Comparison of ENCODE assay signal across 1 cellular context in genomic region chr2:201148434-201148833, GRCh38.
TF ChIP-seq lines count a peak whose summit lies in the region.

No MANE protein-coding gene starts in this region.

TF ChIP-seq in K562, 482 proteins besides CTCF, POLR2A, EP300 and RAD21:
- TF ChIP-seq, protein P1, sequence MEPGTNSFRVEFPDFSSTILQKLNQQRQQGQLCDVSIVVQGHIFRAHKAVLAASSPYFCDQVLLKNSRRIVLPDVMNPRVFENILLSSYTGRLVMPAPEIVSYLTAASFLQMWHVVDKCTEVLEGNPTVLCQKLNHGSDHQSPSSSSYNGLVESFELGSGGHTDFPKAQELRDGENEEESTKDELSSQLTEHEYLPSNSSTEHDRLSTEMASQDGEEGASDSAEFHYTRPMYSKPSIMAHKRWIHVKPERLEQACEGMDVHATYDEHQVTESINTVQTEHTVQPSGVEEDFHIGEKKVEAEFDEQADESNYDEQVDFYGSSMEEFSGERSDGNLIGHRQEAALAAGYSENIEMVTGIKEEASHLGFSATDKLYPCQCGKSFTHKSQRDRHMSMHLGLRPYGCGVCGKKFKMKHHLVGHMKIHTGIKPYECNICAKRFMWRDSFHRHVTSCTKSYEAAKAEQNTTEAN (CRISPR knock-in tag; IDR thresholded peaks at IDR 0.05) = no peak
- TF ChIP-seq, protein P2, sequence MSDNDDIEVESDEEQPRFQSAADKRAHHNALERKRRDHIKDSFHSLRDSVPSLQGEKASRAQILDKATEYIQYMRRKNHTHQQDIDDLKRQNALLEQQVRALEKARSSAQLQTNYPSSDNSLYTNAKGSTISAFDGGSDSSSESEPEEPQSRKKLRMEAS (CRISPR knock-in tag; IDR thresholded peaks at IDR 0.05) = no peak
- TF ChIP-seq STAG1 (CRISPR knock-in tag; IDR thresholded peaks at IDR 0.05; ENCODE audit: borderline replicate concordance) (no peak), SRF (CRISPR knock-in tag; IDR thresholded peaks at IDR 0.05) (no peak), TRIM24 (IDR thresholded peaks at IDR 0.05) (no peak)
TF ChIP-seq in K562: peak in this region for 0.
